ENCODE assay signal across 15 cellular contexts in the genomic region with DNA sequence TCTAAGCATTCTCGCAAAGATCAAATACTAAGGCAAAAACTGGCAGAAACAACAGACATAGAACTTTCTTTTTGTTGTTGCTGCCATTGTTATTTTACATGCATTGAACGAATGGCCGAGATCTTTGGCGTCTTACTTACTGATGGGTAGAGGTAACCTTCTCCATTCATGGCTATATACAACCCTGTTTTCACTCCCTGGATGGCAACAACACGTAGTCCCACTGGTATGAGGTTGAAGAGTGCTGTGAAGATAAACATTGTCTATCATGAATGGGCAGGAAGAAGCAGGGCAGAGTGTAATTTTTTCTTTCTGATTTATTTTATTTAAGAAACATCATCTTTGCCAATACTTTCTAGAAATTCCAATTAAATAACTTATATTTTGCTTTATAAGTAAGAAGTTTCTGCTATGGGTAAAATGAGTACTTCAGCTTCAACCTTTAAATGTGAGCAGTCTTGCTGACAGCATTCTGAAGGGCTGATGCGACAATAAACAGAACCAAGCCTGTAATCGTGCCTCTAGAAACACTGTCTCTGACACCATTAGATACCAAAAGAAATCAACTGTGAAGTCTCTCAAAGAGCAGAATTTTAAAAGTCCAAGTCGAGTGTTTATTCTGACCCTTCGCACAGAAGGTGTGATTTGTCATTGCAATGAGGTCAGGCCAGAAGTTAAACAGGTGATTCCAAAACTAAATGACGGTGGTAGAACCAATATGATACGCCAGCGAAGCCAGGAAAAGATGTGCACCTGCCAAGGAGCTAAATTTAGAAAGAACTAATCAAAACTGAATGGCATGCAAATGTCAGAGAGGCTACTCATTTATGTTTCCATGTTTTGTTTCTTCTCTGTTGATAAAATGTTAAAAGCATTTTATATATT.
DNase-seq lines count a peak whose midpoint lies in the region; ATAC-seq and TF ChIP-seq lines count a peak whose summit lies in the region.
"Had no signal": no experiment of that assay in that cellular context is flagged by ENCODE, and none has a peak within 500 bp of the region (broad histone marks: within the 10 kb centered on the region; RNA-seq: fewer than 3 reads in every experiment).

No MANE protein-coding gene starts in this region.

- intact Hi-C loops in natural killer cell (cut with micrococcal nuclease), result no loop called here

- no peak overlapping the region for H3K9ac ChIP-seq in endocrine pancreas (ENCODE audit: control insufficient read depth, insufficient read depth, low read length)

- peak overlapping the region; percentile 68 for H3K4me3 ChIP-seq in endocrine pancreas (ENCODE audit: control insufficient read depth, insufficient read depth, low read length)

- ATAC-seq in GM18907 (IDR thresholded peaks at IDR 0.05; ENCODE audit: unreplicated experiment) (peak; percentile 36), HG02588 (IDR thresholded peaks at IDR 0.05; ENCODE audit: unreplicated experiment) (peak; percentile 38), natural killer cell (no peak), GM21825 (IDR thresholded peaks at IDR 0.05; ENCODE audit: unreplicated experiment) (no peak), GM21529 (IDR thresholded peaks at IDR 0.05; ENCODE audit: unreplicated experiment) (no peak)
- ATAC-seq: activated CD4-positive, CD25-positive, alpha-beta regulatory T cell treated with anti-CD3 and anti-CD28 coated beads, Interleukin-2, amount 50 U/mL, for 24 hours had no signal

- no peak overlapping the region for H3K4me3 Mint-ChIP-seq in natural killer cell
- H3K4me3 Mint-ChIP-seq: endodermal cell had no signal

- TF ChIP-seq CTCF in natural killer cell (IDR thresholded peaks at IDR 0.05), result no peak

- H3K27ac Mint-ChIP-seq in natural killer cell, result no peak overlapping the region
- H3K27ac Mint-ChIP-seq: endodermal cell had no signal

- H3K4me1 Mint-ChIP-seq in natural killer cell, result no peaks in the 10 kb centered on the region

- H3K36me3 Mint-ChIP-seq in natural killer cell, result no peaks in the 10 kb centered on the region

- DNase-seq in NCI-H1417 treated with DMSO at 0.1 percent for 48 hours (lab: John Stamatoyannopoulos, UW) (peak; percentile 52), natural killer cell (no peak), NCI-H1105 (lab: John Stamatoyannopoulos, UW) (no peak)
- DNase-seq: BE2C; endodermal cell; glutamatergic neuron; NCI-H2171 treated with DMSO at 0.1 percent for 48 hours; nucleus accumbens; stimulated activated CD4-positive, alpha-beta T cell treated with anti-CD3 and anti-CD28 coated beads, Interleukin-15, amount 100 ng/mL, for 24 hours had no signal

- H3K27me3 ChIP-seq in endocrine pancreas (ENCODE audit: control insufficient read depth, insufficient read depth, low read length), result no peaks in the 10 kb centered on the region
- H3K27me3 ChIP-seq: BE2C had no signal

- no peaks in the 10 kb centered on the region for H3K36me3 ChIP-seq in endocrine pancreas (ENCODE audit: control insufficient read depth, insufficient read depth, low read length)
- H3K36me3 ChIP-seq: BE2C had no signal

- H3K4me1 ChIP-seq in endocrine pancreas (ENCODE audit: control insufficient read depth, insufficient read depth, low read length), result peaks cover 16% of the 10 kb centered on the region
- H3K4me1 ChIP-seq: BE2C had no signal

- H3K9me3 ChIP-seq in endocrine pancreas (ENCODE audit: control insufficient read depth, low read length), result no peaks in the 10 kb centered on the region
- H3K9me3 ChIP-seq: BE2C had no signal

- H3K27me3 Mint-ChIP-seq in natural killer cell (ENCODE audit: low read depth in 2 of 2), result no peaks in the 10 kb centered on the region

- peaks cover 2 to 5% of the 10 kb centered on the region in 2 donors for H3K9me3 Mint-ChIP-seq in natural killer cell
- H3K9me3 Mint-ChIP-seq: endodermal cell had no signal

Comparison
In these comparisons a context has a peak if more than half of its experiments do, and no peak if none do; other contexts are left out.
1. ATAC-seq: peak in GM18907 (single experiment) and HG02588 (single experiment); none in natural killer cell (0 of 3), GM21825 (single experiment) and GM21529 (single experiment).